8 cellular contexts compared by ENCODE assay signal in the genomic region with DNA sequence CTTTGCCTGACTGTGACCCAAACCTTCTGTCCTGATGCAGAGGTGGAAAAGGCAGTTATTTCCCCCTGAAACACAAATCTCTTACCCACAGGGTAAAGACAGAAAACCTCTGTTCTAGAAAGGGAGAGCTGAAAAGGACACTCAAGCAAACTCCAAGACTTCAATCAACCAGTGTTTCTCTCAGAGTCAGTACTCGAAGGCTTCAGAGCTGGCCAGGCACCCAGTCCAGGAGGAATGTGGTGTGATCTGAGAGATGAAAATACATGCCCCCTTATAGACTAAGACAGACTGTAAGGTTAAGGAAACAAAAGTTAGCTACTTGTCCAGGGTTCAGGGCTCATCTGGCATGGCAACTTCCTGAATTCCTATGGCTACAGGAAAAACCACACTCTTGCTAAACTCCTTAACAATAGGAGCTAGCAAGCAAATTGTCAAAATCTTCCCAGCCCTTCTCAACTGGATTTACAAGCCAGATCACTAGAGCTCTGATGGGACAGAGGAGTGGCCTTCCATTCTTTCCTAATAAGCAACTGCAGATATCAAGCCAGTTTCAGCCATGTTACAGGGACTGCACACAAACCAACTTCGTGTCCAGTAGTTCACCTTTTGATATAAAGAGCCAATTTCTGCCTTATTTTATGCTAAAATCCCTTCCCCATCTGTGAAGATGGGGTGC.
DNase-seq lines count a peak whose midpoint lies in the region; ATAC-seq, FAIRE-seq and TF ChIP-seq lines count a peak whose summit lies in the region.
"Not testable (repeated sequence)": the region's sequence is repeated elsewhere in the genome, so short reads cannot be mapped to it uniquely, and the experiment has no call there.

No MANE protein-coding gene starts in this region.

- intact Hi-C loops in K562 (cut with micrococcal nuclease), result loop anchor here (10.0 kb wide), 1 partner anchor 63 kb away; no protein-coding TSS in a partner anchor
- intact Hi-C loops in mucosa of descending colon (cut with DNase I, micrococcal nuclease); spleen (cut with DNase I; ENCODE audit: low total_unique reads): not testable (repeated sequence)

- H3K9ac ChIP-seq in K562 (ENCODE audit: insufficient read depth in 1 of 2, low read depth in 2 of 2, low read length in 2 of 2), result not testable (repeated sequence)

- not testable (repeated sequence) for TF ChIP-seq POLR2A in K562 (conservative IDR thresholded peaks at IDR 0.05); spleen (IDR thresholded peaks at IDR 0.05)

- H3K36me3 ChIP-seq in CD4-positive, CD25-positive, alpha-beta regulatory T cell (ENCODE audit: control insufficient read depth, insufficient read depth, low read length); K562 (ENCODE audit: control insufficient read depth, insufficient read depth, low read length); esophagus (ENCODE audit: control insufficient read depth in 2 of 2, insufficient read depth in 2 of 2, low read length in 1 of 2); mucosa of descending colon (ENCODE audit: low read depth); spleen: not testable (repeated sequence)

- ATAC-seq in CD4-positive, CD25-positive, alpha-beta regulatory T cell (ENCODE audit: low read depth in 2 of 2), result not testable (repeated sequence)
- ATAC-seq in activated T-cell treated with anti-CD3 and anti-CD28 coated beads, Interleukin-2, amount 50 U/mL, for 72 hours (replicated peaks in 1 of 2), result peak in 1 of 2 donors; percentile 7
- ATAC-seq in K562 (peak; percentile 30; the same call in 2 of the 3 replicates), mucosa of descending colon (peak; percentile 18)

- CTCF ChIA-PET in K562 (lab: Yijun Ruan, JAX; ENCODE audit: low intra/inter-chr PET ratio), result interaction anchor here (0.6 kb wide), 1 partner anchor 16 kb away, joined by 3 read pairs; no protein-coding TSS in a partner anchor

- peak overlapping the region; percentile 74 for H3K27ac ChIP-seq in CD4-positive, CD25-positive, alpha-beta regulatory T cell (ENCODE audit: insufficient read depth, low read length, poor library complexity, severe bottlenecking)
- H3K27ac ChIP-seq in K562 (ENCODE audit: extremely low read depth, low read depth, low read length), result not testable (repeated sequence)
- H3K27ac ChIP-seq in esophagus (ENCODE audit: low read depth in 2 of 2, low read length in 1 of 2), result peak overlapping the region; percentile 80 to 89
- H3K27ac ChIP-seq in spleen, result peak overlapping the region in 6 of 8 donors; percentile 33 to 82 (median 65)

- peak overlapping the region; percentile 43 for H3K4me3 ChIP-seq in CD4-positive, CD25-positive, alpha-beta regulatory T cell (ENCODE audit: low read depth, low read length)
- H3K4me3 ChIP-seq in K562; esophagus (ENCODE audit: low read depth in 1 of 2, low read length in 2 of 2); mucosa of descending colon; spleen: not testable (repeated sequence)

- not testable (repeated sequence) for H3K27me3 ChIP-seq in CD4-positive, CD25-positive, alpha-beta regulatory T cell (ENCODE audit: control insufficient read depth, insufficient read depth, low read length); K562 (ENCODE audit: control insufficient read depth in 2 of 2, insufficient read depth in 2 of 2, low read length in 2 of 2); esophagus (ENCODE audit: control insufficient read depth in 1 of 2, insufficient read depth in 2 of 2, low read length in 2 of 2); spleen (replicated peaks in 1 of 7)

- H3K9me3 Mint-ChIP-seq in CD4-positive, CD25-positive, alpha-beta regulatory T cell; T-helper 1 cell treated with Interleukin-12 subunit alpha and Interleukin-12 subunit beta and Interleukin-4 antibody, amounts not matched to agents 30 μg/mL and 1 μg/mL, for 36 hours; activated T-cell treated with anti-CD3 and anti-CD28 coated beads, Interleukin-2, amount 50 U/mL, for 72 hours: not testable (repeated sequence)

- peaks cover 15 to 52% (median 33%) of the 10 kb centered on the region in 4 donors for H3K4me1 Mint-ChIP-seq in CD4-positive, CD25-positive, alpha-beta regulatory T cell
- H3K4me1 Mint-ChIP-seq in T-helper 1 cell treated with Interleukin-12 subunit alpha and Interleukin-12 subunit beta and Interleukin-4 antibody, amounts not matched to agents 30 μg/mL and 1 μg/mL, for 36 hours (ENCODE audit: low read depth), result peaks cover 31% of the 10 kb centered on the region
- peaks cover 62% of the 10 kb centered on the region for H3K4me1 Mint-ChIP-seq in activated T-cell treated with anti-CD3 and anti-CD28 coated beads, Interleukin-2, amount 50 U/mL, for 72 hours (ENCODE audit: low read depth)

- WGBS in K562 (ENCODE audit: insufficient coverage, low coverage, missing lambda C conversion rate), result 41% methylated on average over 2 of the region's 2 CpGs
- 79 to 83% methylated on average over 2 of the region's 2 CpGs for WGBS in esophagus, 2 donors
- WGBS in spleen, 5 donors, result 62 to 78% (median 73%) methylated on average over 2 of the region's 2 CpGs

- H2AFZ ChIP-seq in K562 (ENCODE audit: low read depth, low read length), result peak overlapping the region; percentile 54

- H3K4me1 ChIP-seq in CD4-positive, CD25-positive, alpha-beta regulatory T cell (ENCODE audit: control insufficient read depth, insufficient read depth, low read length, poor library complexity, severe bottlenecking), result peaks cover 33% of the 10 kb centered on the region
- not testable (repeated sequence) for H3K4me1 ChIP-seq in K562 (replicated peaks in 1 of 2; ENCODE audit: control insufficient read depth in 2 of 2, insufficient read depth in 2 of 2, low read length in 2 of 2); esophagus (ENCODE audit: control insufficient read depth in 2 of 2, insufficient read depth in 2 of 2, low read length in 1 of 2); mucosa of descending colon (ENCODE audit: low read depth)
- peaks cover 10 to 43% (median 35%) of the 10 kb centered on the region in 6 donors for H3K4me1 ChIP-seq in spleen

- not testable (repeated sequence) for DNase-seq in CD4-positive, CD25-positive, alpha-beta regulatory T cell; activated T-cell treated with anti-CD3 and anti-CD28 coated beads, Interleukin-2, amount 50 U/mL, for 72 hours; K562 (ENCODE audit: extremely low read depth in 1 of 4, low spot score in 3 of 4); mucosa of descending colon; spleen
- peak; percentile 33 for DNase-seq in LHCN-M2 (ENCODE audit: low read depth)

- H3K9me3 ChIP-seq in CD4-positive, CD25-positive, alpha-beta regulatory T cell (ENCODE audit: control insufficient read depth in 2 of 2, low read length in 2 of 2); K562 (replicated peaks; ENCODE audit: control insufficient read depth, insufficient read depth, low read depth, low read length); esophagus (ENCODE audit: control insufficient read depth in 2 of 2, insufficient read depth in 1 of 2, low read depth in 1 of 2, low read length in 1 of 2); mucosa of descending colon; spleen: not testable (repeated sequence)

- peak overlapping the region; percentile 45 to 84 (median 74) for H3K4me3 Mint-ChIP-seq in CD4-positive, CD25-positive, alpha-beta regulatory T cell
- H3K4me3 Mint-ChIP-seq in T-helper 1 cell treated with Interleukin-12 subunit alpha and Interleukin-12 subunit beta and Interleukin-4 antibody, amounts not matched to agents 30 μg/mL and 1 μg/mL, for 36 hours, result peak overlapping the region; percentile 82
- H3K4me3 Mint-ChIP-seq in activated T-cell treated with anti-CD3 and anti-CD28 coated beads, Interleukin-2, amount 50 U/mL, for 72 hours, result peak overlapping the region; percentile 77 to 90

- H4K20me1 ChIP-seq in K562 (replicated peaks; ENCODE audit: control insufficient read depth, insufficient read depth, low read length), result not testable (repeated sequence)

- not testable (repeated sequence) for BruUV-seq in K562 (replicated peaks; lab: Mats Ljungman, UMichigan)

- H3K79me2 ChIP-seq in K562 (ENCODE audit: control insufficient read depth, insufficient read depth, low read length), result not testable (repeated sequence)

- not testable (repeated sequence) for TF ChIP-seq RAD21 in K562 (CRISPR knock-in tag; conservative IDR thresholded peaks at IDR 0.05 in 1 of 2, IDR thresholded peaks at IDR 0.05 in 1 of 2)

- POLR2A ChIA-PET in K562 (lab: Yijun Ruan, JAX), result not testable (repeated sequence)

- in situ Hi-C loops in K562 (cut with MboI), result loop anchor here (25.0 kb wide), 2 partner anchors 165 to 390 kb away; no protein-coding TSS in a partner anchor

- not testable (repeated sequence) for H3K36me3 Mint-ChIP-seq in CD4-positive, CD25-positive, alpha-beta regulatory T cell; T-helper 1 cell treated with Interleukin-12 subunit alpha and Interleukin-12 subunit beta and Interleukin-4 antibody, amounts not matched to agents 30 μg/mL and 1 μg/mL, for 36 hours (ENCODE audit: low read depth); activated T-cell treated with anti-CD3 and anti-CD28 coated beads, Interleukin-2, amount 50 U/mL, for 72 hours (ENCODE audit: insufficient read depth in 2 of 2)

- H3K27ac Mint-ChIP-seq in CD4-positive, CD25-positive, alpha-beta regulatory T cell, result peak overlapping the region; percentile 83 to 98 (median 94)
- H3K27ac Mint-ChIP-seq in T-helper 1 cell treated with Interleukin-12 subunit alpha and Interleukin-12 subunit beta and Interleukin-4 antibody, amounts not matched to agents 30 μg/mL and 1 μg/mL, for 36 hours, result peak overlapping the region; percentile 98
- peak overlapping the region; percentile 96 for H3K27ac Mint-ChIP-seq in activated T-cell treated with anti-CD3 and anti-CD28 coated beads, Interleukin-2, amount 50 U/mL, for 72 hours

- not testable (repeated sequence) for TF ChIP-seq CTCF in K562 (IDR thresholded peaks at IDR 0.05 in 2 of 3, conservative IDR thresholded peaks at IDR 0.05 in 1 of 3; ENCODE audit: insufficient read depth in 2 of 3, low read depth in 1 of 3, low read length in 3 of 3); mucosa of descending colon (IDR thresholded peaks at IDR 0.05); spleen (IDR thresholded peaks at IDR 0.05 in 8 of 11, conservative IDR thresholded peaks at IDR 0.05 in 3 of 11)

- TF ChIP-seq EP300 in K562 (IDR thresholded peaks at IDR 0.05; ENCODE audit: low read length), result not testable (repeated sequence)

- peaks cover 23% of the 10 kb centered on the region for H3K27me3 Mint-ChIP-seq in CD4-positive, CD25-positive, alpha-beta regulatory T cell
- not testable (repeated sequence) for H3K27me3 Mint-ChIP-seq in T-helper 1 cell treated with Interleukin-12 subunit alpha and Interleukin-12 subunit beta and Interleukin-4 antibody, amounts not matched to agents 30 μg/mL and 1 μg/mL, for 36 hours (ENCODE audit: low read depth); activated T-cell treated with anti-CD3 and anti-CD28 coated beads, Interleukin-2, amount 50 U/mL, for 72 hours (ENCODE audit: low read depth)

- not testable (repeated sequence) for H3K4me2 ChIP-seq in K562 (ENCODE audit: insufficient read depth, low read length)

- H3K9me1 ChIP-seq in K562 (ENCODE audit: control insufficient read depth, insufficient read depth, low read length), result not testable (repeated sequence)

- not testable (repeated sequence) for FAIRE-seq in K562 (lab: Jason Lieb, UNC)
